13 cellular contexts compared by ENCODE assay signal in the genomic region with DNA sequence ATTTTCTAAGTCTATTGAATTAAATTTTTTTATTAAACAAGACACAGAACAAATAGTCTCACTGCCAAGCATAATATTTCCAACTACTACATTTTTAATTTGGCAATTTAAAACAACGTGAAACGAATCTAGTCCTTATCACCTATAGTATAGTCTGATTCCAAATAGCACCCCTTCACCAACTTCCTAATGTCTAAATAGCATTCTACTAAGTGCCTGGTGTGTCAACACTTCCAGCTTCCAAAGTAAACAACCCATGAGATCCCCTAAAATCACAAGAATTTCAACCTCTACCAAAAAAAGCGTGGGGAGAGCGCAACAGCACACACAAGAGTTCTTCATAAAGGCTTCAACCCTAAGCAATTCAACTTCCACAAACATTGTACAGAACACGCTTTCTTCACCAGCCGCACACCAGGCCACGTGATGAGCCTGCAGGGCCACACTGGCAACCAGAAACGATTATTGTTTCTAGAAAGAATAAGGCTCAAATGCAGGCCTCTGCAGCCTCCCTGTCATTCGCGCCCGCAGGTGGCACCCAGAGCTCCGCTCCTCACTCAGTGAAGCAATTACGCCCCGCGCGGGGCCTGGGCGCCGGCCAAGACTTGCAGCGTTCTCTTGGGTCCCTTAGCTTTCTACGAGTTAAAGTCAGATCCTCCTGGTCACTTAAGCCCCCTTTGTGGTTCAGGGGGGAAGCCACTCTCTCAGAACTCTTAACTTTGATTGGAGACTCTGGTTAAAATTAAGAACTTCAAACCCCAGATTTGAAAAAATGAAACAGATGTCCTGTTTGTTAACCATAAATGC. TPM values are rescaled to one million over a fixed set of nuclear protein-coding genes. Genes with fewer than 3 reads are reported as not detected.
DNase-seq lines count a peak whose midpoint lies in the region; ATAC-seq and TF ChIP-seq lines count a peak whose summit lies in the region.
"Had no signal": no experiment of that assay in that cellular context is flagged by ENCODE, and none has a peak within 500 bp of the region (broad histone marks: within the 10 kb centered on the region; RNA-seq: fewer than 3 reads in every experiment).

No MANE protein-coding gene starts in this region.

- intact Hi-C loops in left lung (cut with DNase I), result no loop called here

- DNase-seq in EH (ENCODE audit: low read depth) (peak; percentile 76), GM23248 (no peak), adipocyte (ENCODE audit: low read depth) (no peak), left lung (peak in 1 of 2 donors; percentile 79), ACHN (no peak), Peyer's patch (no peak)
- DNase-seq: Calu3, NCI-H2029 treated with DMSO at 0.1 percent for 48 hours had no signal

- H3K4me1 ChIP-seq in GM23248 (ENCODE audit: insufficient read depth), result peaks cover 9% of the 10 kb centered on the region; the same call in 1 of the 2 replicates
- H3K4me1 ChIP-seq in adipocyte (ENCODE audit: control insufficient read depth, insufficient read depth, low read length), result peaks cover 9% of the 10 kb centered on the region
- H3K4me1 ChIP-seq in left lung, result no peaks in the 10 kb centered on the region
- H3K4me1 ChIP-seq in Peyer's patch, result no peaks in the 10 kb centered on the region

- H3K27me3 ChIP-seq in GM23248 (replicated peaks; ENCODE audit: insufficient read depth) (no peaks in the 10 kb centered on the region), adipocyte (replicated peaks; ENCODE audit: control insufficient read depth, insufficient read depth, low read length) (no peaks in the 10 kb centered on the region), left lung (peaks cover 85 to 96% of the 10 kb centered on the region in 2 donors), Peyer's patch (peaks cover 0 to 20% of the 10 kb centered on the region in 2 donors)

- H3K27ac ChIP-seq in GM23248 (no peak overlapping the region), left lung (no peak overlapping the region), Peyer's patch (no peak overlapping the region)

- 58 to 68% methylated on average over 20 of the region's 20 CpGs for WGBS in GM23248 (ENCODE audit: low coverage in 1 of 2, low lambda C conversion rate in 2 of 2, missing lambda C conversion rate in 2 of 2), 2 experiments

- in situ Hi-C loops in GM23248 (cut with MboI), result no loop called here
- in situ Hi-C loops in ACHN (cut with HindIII; ENCODE audit: low pct_ligation_motif_present, low pct_unique_long_range_greater_than_20kb, low sequenced_read_pairs), result no loop called here

- no peaks in the 10 kb centered on the region for H3F3A ChIP-seq in GM23248 (ENCODE audit: insufficient read depth)

- H3K9me3 ChIP-seq in GM23248 (ENCODE audit: low read depth) (no peaks in the 10 kb centered on the region), adipocyte (ENCODE audit: control insufficient read depth, low read length) (no peaks in the 10 kb centered on the region), left lung (no peaks in the 10 kb centered on the region), Peyer's patch (no peaks in the 10 kb centered on the region)

- TF ChIP-seq POLR2A in Peyer's patch (IDR thresholded peaks at IDR 0.05), result no peak

- H3K36me3 ChIP-seq in GM23248 (ENCODE audit: low read depth), result no peaks in the 10 kb centered on the region
- H3K36me3 ChIP-seq in adipocyte (ENCODE audit: control insufficient read depth, insufficient read depth, low read length, severe bottlenecking), result peaks cover 44% of the 10 kb centered on the region
- no peaks in the 10 kb centered on the region for H3K36me3 ChIP-seq in left lung
- no peaks in the 10 kb centered on the region for H3K36me3 ChIP-seq in Peyer's patch

- H3K9ac ChIP-seq in GM23248 (no peak overlapping the region), adipocyte (ENCODE audit: low read length) (no peak overlapping the region)

- H3K4me3 ChIP-seq in GM23248, result no peak overlapping the region
- peak overlapping the region; percentile 39 for H3K4me3 ChIP-seq in adipocyte (ENCODE audit: low read length)
- H3K4me3 ChIP-seq in left lung, result no peak overlapping the region
- H3K4me3 ChIP-seq in Peyer's patch, result peak overlapping the region in 1 of 4 donors; percentile 10

- H3K9me2 ChIP-seq in GM23248 (ENCODE audit: insufficient read depth), result no peaks in the 10 kb centered on the region

- no peaks in the 10 kb centered on the region for H3K79me2 ChIP-seq in GM23248 (ENCODE audit: insufficient read depth)

- H4K20me1 ChIP-seq in GM23248 (ENCODE audit: insufficient read depth), result no peaks in the 10 kb centered on the region

- peak; percentile 27 for ATAC-seq in left lung
- ATAC-seq in GM21423 (IDR thresholded peaks at IDR 0.05; ENCODE audit: unreplicated experiment), result no peak
- ATAC-seq in GM18511 (IDR thresholded peaks at IDR 0.05; ENCODE audit: unreplicated experiment), result no peak
- ATAC-seq: Panc1 had no signal

- peak overlapping the region; percentile 29; the same call in 1 of the 2 replicates for H2AFZ ChIP-seq in GM23248

- TF ChIP-seq CTCF in left lung (IDR thresholded peaks at IDR 0.05) (no peak), Peyer's patch (IDR thresholded peaks at IDR 0.05) (no peak)

- H3K4me2 ChIP-seq in GM23248 (ENCODE audit: unreplicated experiment), result no peak overlapping the region

RNA-seq across cellular contexts. Expression of a gene that starts 18.4 kb away (rescaled TPM):
- total RNA-seq in GM23248 (2014; rRNA removed; shearing (Covaris generic)), result 1.6 and 4.9 TPM in 2 replicates
- 1.2 and 1.5 TPM in 2 replicates for polyA plus RNA-seq in GM23248 (2016; fragmentation: Nextera tagmentation; extraction: Ambion mirVana)
- total RNA-seq in left lung, result not detected
- under 1 TPM in 1 of 4 donors, not detected in 3; 0.13 TPM for total RNA-seq in Peyer's patch
- total RNA-seq: bronchial epithelial cell, Calu3 had no signal
- polyA plus RNA-seq: esophagus had no signal
